ENCODE assay signal across 18 cellular contexts in genomic region chr9:76619645-76620044, GRCh38.
DNase-seq lines count a peak whose midpoint lies in the region; ATAC-seq lines count a peak whose summit lies in the region.
"Had no signal": no experiment of that assay in that cellular context is flagged by ENCODE, and none has a peak within 500 bp of the region (broad histone marks: within the 10 kb centered on the region; RNA-seq: fewer than 3 reads in every experiment).

No MANE protein-coding gene starts in this region.

- peaks cover 12% of the 10 kb centered on the region for H3K36me3 ChIP-seq in adipocyte (ENCODE audit: control insufficient read depth, insufficient read depth, low read length, severe bottlenecking)
- H3K36me3 ChIP-seq: breast epithelium, prostate gland had no signal

- peak overlapping the region; percentile 21 for H3K4me3 ChIP-seq in adipocyte (ENCODE audit: low read length)
- H3K4me3 ChIP-seq: breast epithelium, prostate gland had no signal

- peak; percentile 82 for ATAC-seq in sciatic nerve
- ATAC-seq in HG02588 (IDR thresholded peaks at IDR 0.05; ENCODE audit: unreplicated experiment): no peak
- ATAC-seq: activated CD8-positive, alpha-beta memory T cell treated with anti-CD3 and anti-CD28 coated beads, Interleukin-2, amount 10 ng/mL, durations not matched to agents 7 days and 5 days; CD8-positive, alpha-beta T cell; naive thymus-derived CD8-positive, alpha-beta T cell had no signal

- peaks cover 49% of the 10 kb centered on the region for H3K4me1 ChIP-seq in adipocyte (ENCODE audit: control insufficient read depth, insufficient read depth, low read length)
- H3K4me1 ChIP-seq: prostate gland had no signal

- DNase-seq in AG20443 (ENCODE audit: low spot score) (peak; percentile 17), adipocyte (ENCODE audit: low read depth) (peak; percentile 74), fibroblast of the conjunctiva (ENCODE audit: low read depth) (peak; percentile 10), sciatic nerve (ENCODE audit: low spot score) (no peak), activated gamma-delta T cell (lab: John Stamatoyannopoulos, UW) (no peak), NCI-H69 (lab: John Stamatoyannopoulos, UW) (no peak), NCI-H82 (lab: John Stamatoyannopoulos, UW) (no peak)
- DNase-seq: activated CD8-positive, alpha-beta memory T cell treated with anti-CD3 and anti-CD28 coated beads, Interleukin-2, amount 10 ng/mL, durations not matched to agents 7 days and 5 days; activated naive CD8-positive, alpha-beta T cell treated with anti-CD3 and anti-CD28 coated beads, Interleukin-2, amount 10 ng/mL, durations not matched to agents 7 days and 5 days; CD8-positive, alpha-beta T cell; mesendoderm; naive thymus-derived CD8-positive, alpha-beta T cell; NCI-H2029; NCI-H446; stimulated activated CD8-positive, alpha-beta memory T cell treated with anti-CD3 and anti-CD28 coated beads, Interleukin-4, amount 100 ng/mL, for 48 hours had no signal

- intact Hi-C loops in sciatic nerve (cut with DNase I): no loop called here

- peak overlapping the region; percentile 77 for H3K9ac ChIP-seq in adipocyte (ENCODE audit: low read length)

- H3K9me3 ChIP-seq in adipocyte (ENCODE audit: control insufficient read depth, low read length): no peaks in the 10 kb centered on the region
- H3K9me3 ChIP-seq: breast epithelium, prostate gland had no signal

- no peaks in the 10 kb centered on the region for H3K27me3 ChIP-seq in adipocyte (replicated peaks; ENCODE audit: control insufficient read depth, insufficient read depth, low read length)
- H3K27me3 ChIP-seq: breast epithelium had no signal

Comparison
In these comparisons a context has a peak if more than half of its experiments do, and no peak if none do; other contexts are left out.
1. DNase-seq: peak in AG20443 (single experiment), adipocyte (single experiment) and fibroblast of the conjunctiva (single experiment); none in sciatic nerve (single experiment), activated gamma-delta T cell (single experiment), NCI-H69 (single experiment) and NCI-H82 (single experiment).